Comparison of ENCODE assay signal across 15 cellular contexts in the genomic region with DNA sequence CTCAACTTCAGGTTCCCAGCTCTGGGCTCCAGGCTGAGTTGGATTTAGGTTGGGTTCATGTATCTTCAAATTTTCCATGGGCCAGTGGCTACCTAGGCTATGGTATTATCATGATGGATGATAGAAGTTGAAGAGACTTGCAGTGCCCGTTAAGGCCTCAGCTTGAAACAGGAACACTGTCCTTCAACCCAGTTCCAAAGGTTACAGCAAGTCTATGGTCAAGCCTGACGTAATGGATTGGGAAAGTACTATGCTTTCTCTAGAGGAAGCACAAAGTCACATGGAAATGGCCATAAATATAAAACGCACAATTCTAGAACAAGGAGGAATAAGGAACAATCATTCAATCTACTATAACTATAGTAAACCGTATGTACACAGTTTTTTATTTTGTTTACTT.
DNase-seq lines count a peak whose midpoint lies in the region; ATAC-seq lines count a peak whose summit lies in the region.
"Had no signal": no experiment of that assay in that cellular context is flagged by ENCODE, and none has a peak within 500 bp of the region (broad histone marks: within the 10 kb centered on the region; RNA-seq: fewer than 3 reads in every experiment).

No MANE protein-coding gene starts in this region.

- intact Hi-C loops in left colon (cut with DNase I, micrococcal nuclease), result no loop called here

- H3K36me3 ChIP-seq in mesendoderm (ENCODE audit: control insufficient read depth, insufficient read depth, low read length) (no peaks in the 10 kb centered on the region), H7 (replicated peaks; ENCODE audit: control insufficient read depth, insufficient read depth, low read length) (no peaks in the 10 kb centered on the region)

- peak; percentile 83 for ATAC-seq in left colon
- ATAC-seq: CD8-positive, alpha-beta T cell had no signal

- H3K56ac ChIP-seq in mesendoderm (ENCODE audit: low read length), result no peak overlapping the region

- no peak overlapping the region for H2AK5ac ChIP-seq in mesendoderm (ENCODE audit: low read length)

- H2BK15ac ChIP-seq in mesendoderm (replicated peaks; ENCODE audit: low read depth), result no peak overlapping the region

- no peaks in the 10 kb centered on the region for H3K79me2 ChIP-seq in mesendoderm (ENCODE audit: control insufficient read depth, insufficient read depth, low read length)

- H3K4me2 ChIP-seq in mesendoderm (ENCODE audit: low read length), result no peak overlapping the region

- no peaks in the 10 kb centered on the region for H3K79me1 ChIP-seq in mesendoderm (ENCODE audit: low read length)

- no peak overlapping the region for H4K8ac ChIP-seq in mesendoderm (ENCODE audit: low read depth, low read length)

- H4K5ac ChIP-seq in mesendoderm (ENCODE audit: low read length), result no peak overlapping the region

- no CpG with 5 or more reads among the region's 4 CpGs for WGBS in mesendoderm (ENCODE audit: extremely low coverage, insufficient coverage, low lambda C conversion rate)

- H3K27ac ChIP-seq in mesendoderm (ENCODE audit: low read depth, low read length), result no peak overlapping the region
- H3K27ac ChIP-seq: 22Rv1 had no signal

- no peak overlapping the region for H3K18ac ChIP-seq in mesendoderm (ENCODE audit: low read length)

- H3K4me1 ChIP-seq in mesendoderm (ENCODE audit: control insufficient read depth, low read depth, low read length), result no peaks in the 10 kb centered on the region

- peak; percentile 5 for DNase-seq in NOMO-1 treated with DMSO at 0.1 percent for 48 hours (lab: John Stamatoyannopoulos, UW; ENCODE audit: unreplicated experiment)
- no peak for DNase-seq in NOMO-1 treated with dmso at 0.1 percent for 144 hours (lab: John Stamatoyannopoulos, UW; ENCODE audit: unreplicated experiment)
- DNase-seq in left colon, result no peak
- no peak for DNase-seq in mesendoderm
- no peak for DNase-seq in NCI-H748 treated with DMSO at 0.1 percent for 48 hours (lab: John Stamatoyannopoulos, UW)
- no peak for DNase-seq in OCI-M2 (lab: John Stamatoyannopoulos, UW; ENCODE audit: unreplicated experiment)
- no peak for DNase-seq in NCI-H526 (lab: John Stamatoyannopoulos, UW)
- no peak for DNase-seq in H7
- DNase-seq: CD8-positive, alpha-beta T cell; COR-L47; DMS153; DMS79 treated with DMSO at 0.1 percent for 48 hours; EL; HCEC 1CT had no signal

- H3K27me3 ChIP-seq in mesendoderm (ENCODE audit: insufficient read depth, low read length, poor library complexity), result no peaks in the 10 kb centered on the region
- no peaks in the 10 kb centered on the region for H3K27me3 ChIP-seq in H7 (ENCODE audit: control insufficient read depth, insufficient read depth, low read length)

- peak overlapping the region; percentile 23 for H2BK120ac ChIP-seq in mesendoderm (ENCODE audit: low read depth, low read length)

- H3K9ac ChIP-seq in mesendoderm (ENCODE audit: low read length), result no peak overlapping the region

- H3K4me3 ChIP-seq in mesendoderm (ENCODE audit: low read length) (no peak overlapping the region), H7 (ENCODE audit: insufficient read depth, low read depth, low read length) (no peak overlapping the region)

- no peak overlapping the region for H2BK5ac ChIP-seq in mesendoderm (ENCODE audit: low read length)

- no peak overlapping the region for H3K23ac ChIP-seq in mesendoderm (ENCODE audit: low read length)

- H3K4ac ChIP-seq in mesendoderm (ENCODE audit: low read depth, low read length), result no peak overlapping the region
